21 cellular contexts compared by ENCODE assay signal in the genomic region with DNA sequence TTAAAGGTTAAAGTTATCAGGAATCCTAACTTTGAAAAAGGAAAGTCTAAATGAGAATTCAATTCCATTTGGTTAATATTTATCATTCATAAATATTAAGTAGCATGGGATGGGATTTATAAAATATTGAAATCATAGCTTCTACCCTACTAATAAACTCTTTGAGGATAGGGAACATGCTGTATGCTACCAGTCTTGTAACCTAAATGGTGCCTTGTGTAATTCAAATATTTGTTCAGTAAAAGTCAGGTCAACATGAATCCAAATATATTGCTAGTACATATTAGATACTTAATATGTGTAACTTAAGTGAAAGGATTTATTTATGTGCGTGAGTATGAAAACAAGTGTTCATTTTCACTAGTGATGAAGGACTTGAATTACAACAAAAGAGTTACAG.
DNase-seq lines count a peak whose midpoint lies in the region; ATAC-seq, FAIRE-seq and TF ChIP-seq lines count a peak whose summit lies in the region.
"Had no signal": no experiment of that assay in that cellular context is flagged by ENCODE, and none has a peak within 500 bp of the region (broad histone marks: within the 10 kb centered on the region; RNA-seq: fewer than 3 reads in every experiment).

No MANE protein-coding gene starts in this region.

- H3K9ac ChIP-seq in liver (ENCODE audit: low read depth in 1 of 2, low read length in 2 of 2) (no peak overlapping the region), HepG2 (ENCODE audit: insufficient read depth, low read depth, low read length) (no peak overlapping the region)
- H3K9ac ChIP-seq: BLaER1 treated with 17β-estradiol and CSF1 and Interleukin-3, amounts not matched to agents 10 nM and 100 nM had no signal

- BruUV-seq in HepG2 (replicated peaks; lab: Mats Ljungman, UMichigan): no TSS peak

- H4K20me1 ChIP-seq in HepG2 (ENCODE audit: insufficient read depth, low read length): no peaks in the 10 kb centered on the region
- H4K20me1 ChIP-seq: BLaER1 treated with 17β-estradiol and CSF1 and Interleukin-3, amounts not matched to agents 10 nM and 100 nM had no signal

- FAIRE-seq in HepG2 (lab: Jason Lieb, UNC) (no peak), TTC549 (lab: Jason Lieb, UNC) (peak; percentile 26)
- FAIRE-seq: A549, D721Med, G401.6, GM12891, GM19239 had no signal

- TF ChIP-seq CTCF in liver (IDR thresholded peaks at IDR 0.05; ENCODE audit: low read depth, low read length, missing input control) (no peak), HepG2 (CRISPR knock-in tag; IDR thresholded peaks at IDR 0.05) (no peak)

- H3K79me2 ChIP-seq in HepG2 (ENCODE audit: insufficient read depth, low read length): no peaks in the 10 kb centered on the region

- CTCF ChIA-PET in HepG2 (lab: Yijun Ruan, JAX; ENCODE audit: low intra/inter-chr PET ratio, low total read pairs): no interaction called here

- H2AFZ ChIP-seq in HepG2 (ENCODE audit: low read length): no peak overlapping the region

- H3K4me2 ChIP-seq in HepG2 (ENCODE audit: low read depth, low read length): no peak overlapping the region
- H3K4me2 ChIP-seq: A549; BLaER1 treated with 17β-estradiol and CSF1 and Interleukin-3, amounts not matched to agents 10 nM and 100 nM had no signal

- 52% methylated on average over 1 of the region's 1 CpG for WGBS in liver
- 97% methylated on average over 1 of the region's 1 CpG for WGBS in HepG2 (ENCODE audit: low lambda C conversion rate)

- intact Hi-C loops in HepG2 (cut with micrococcal nuclease; ENCODE audit: unreplicated experiment): no loop called here

- H3K4me1 ChIP-seq in liver (ENCODE audit: control insufficient read depth in 4 of 4, insufficient read depth in 4 of 4, low read length in 3 of 4) (peaks cover 0 to 2% (median under 1%) of the 10 kb centered on the region in 4 donors), HepG2 (ENCODE audit: insufficient read depth, low read length) (peaks cover 11% of the 10 kb centered on the region; the same call in 1 of the 2 replicates)
- H3K4me1 ChIP-seq: A549; BLaER1 treated with 17β-estradiol and CSF1 and Interleukin-3, amounts not matched to agents 10 nM and 100 nM had no signal

- DNase-seq in HepG2 (ENCODE audit: low spot score) (no peak), left lobe of liver (ENCODE audit: low spot score) (no peak), NCI-H2029 (lab: John Stamatoyannopoulos, UW) (no peak), NCI-H1694 treated with DMSO at 0.1 percent for 48 hours (lab: John Stamatoyannopoulos, UW) (no peak)
- no peak for DNase-seq in effector CD4-positive, alpha-beta T cell
- DNase-seq: AML-193; Caco-2; Calu3; CD4-positive, alpha-beta T cell; CD8-positive, alpha-beta T cell; DMS79 treated with DMSO at 0.1 percent for 48 hours; GF-D8 had no signal

- H3K4me3 ChIP-seq in liver (ENCODE audit: low read depth in 1 of 3, low read length in 3 of 3) (no peak overlapping the region), HepG2 (replicated peaks in 1 of 3; ENCODE audit: insufficient read depth in 1 of 3, low read depth in 2 of 3, low read length in 3 of 3) (no peak overlapping the region)
- H3K4me3 ChIP-seq: A549; BLaER1 treated with 17β-estradiol and CSF1 and Interleukin-3, amounts not matched to agents 10 nM and 100 nM had no signal

- H3K9me3 ChIP-seq in liver (ENCODE audit: control insufficient read depth in 4 of 4, low read length in 3 of 4) (no peaks in the 10 kb centered on the region), HepG2 (ENCODE audit: low read length) (no peaks in the 10 kb centered on the region)
- H3K9me3 ChIP-seq: A549; BLaER1 treated with 17β-estradiol and CSF1 and Interleukin-3, amounts not matched to agents 10 nM and 100 nM; Caco-2 had no signal

- TF ChIP-seq POLR2A in HepG2 (IDR thresholded peaks at IDR 0.05; ENCODE audit: insufficient read depth in 1 of 2, low read depth in 2 of 2, low read length in 2 of 2): no peak

- ATAC-seq in HepG2 (no peak), left lobe of liver (peak; percentile 61)
- ATAC-seq: A549; CD8-positive, alpha-beta T cell had no signal

- POLR2A ChIA-PET in HepG2 (lab: Yijun Ruan, JAX): no interaction called here

- H3K36me3 ChIP-seq in liver (ENCODE audit: control insufficient read depth in 4 of 4, insufficient read depth in 3 of 4, low read depth in 1 of 4, low read length in 3 of 4) (no peaks in the 10 kb centered on the region), HepG2 (replicated peaks in 1 of 2; ENCODE audit: control insufficient read depth in 1 of 2, insufficient read depth in 2 of 2, low read length in 2 of 2) (no peaks in the 10 kb centered on the region)
- H3K36me3 ChIP-seq: BLaER1 treated with 17β-estradiol and CSF1 and Interleukin-3, amounts not matched to agents 10 nM and 100 nM had no signal

- no peak for TF ChIP-seq RAD21 in liver (IDR thresholded peaks at IDR 0.05)
- TF ChIP-seq RAD21 in HepG2 (CRISPR knock-in tag; IDR thresholded peaks at IDR 0.05): no peak

- TF ChIP-seq EP300 in HepG2 (IDR thresholded peaks at IDR 0.05; ENCODE audit: low read depth in 2 of 2, low read length in 2 of 2): no peak
- no peak for TF ChIP-seq EP300 in HepG2 (CRISPR knock-in tag; IDR thresholded peaks at IDR 0.05; ENCODE audit: borderline replicate concordance)

- in situ Hi-C loops in HepG2 (cut with HindIII; ENCODE audit: extremely low pct_ligation_motif_present, low pct_unique_long_range_greater_than_20kb): no loop called here

- H3K27ac ChIP-seq in liver (ENCODE audit: low read depth in 1 of 2, low read length in 2 of 2): no peak overlapping the region
- no peak overlapping the region for H3K27ac ChIP-seq in HepG2 (ENCODE audit: extremely low read length, insufficient read depth, low read length)
- H3K27ac ChIP-seq: A549; BLaER1 treated with 17β-estradiol and CSF1 and Interleukin-3, amounts not matched to agents 10 nM and 100 nM; C4-2B had no signal

- no peaks in the 10 kb centered on the region for H3K27me3 ChIP-seq in liver (ENCODE audit: control insufficient read depth in 4 of 4, insufficient read depth in 4 of 4, low read length in 3 of 4)
- no peaks in the 10 kb centered on the region; a peak in 1 of 5 replicates for H3K27me3 ChIP-seq in HepG2 (ENCODE audit: control insufficient read depth in 1 of 2, insufficient read depth in 2 of 2, low read length in 2 of 2)
- H3K27me3 ChIP-seq: BLaER1 treated with 17β-estradiol and CSF1 and Interleukin-3, amounts not matched to agents 10 nM and 100 nM had no signal

TF ChIP-seq in liver, 16 proteins besides CTCF, POLR2A, EP300 and RAD21 (continues in another document):
- TF ChIP-seq, protein P1, sequence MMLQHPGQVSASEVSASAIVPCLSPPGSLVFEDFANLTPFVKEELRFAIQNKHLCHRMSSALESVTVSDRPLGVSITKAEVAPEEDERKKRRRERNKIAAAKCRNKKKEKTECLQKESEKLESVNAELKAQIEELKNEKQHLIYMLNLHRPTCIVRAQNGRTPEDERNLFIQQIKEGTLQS (IDR thresholded peaks at IDR 0.05): no peak
- TF ChIP-seq NR2F2 (IDR thresholded peaks at IDR 0.05) (no peak), HNF4G (IDR thresholded peaks at IDR 0.05) (no peak), EGR1 (IDR thresholded peaks at IDR 0.05; ENCODE audit: low read depth in 2 of 2) (no peak), SP1 (IDR thresholded peaks at IDR 0.05) (no peak), HNF4A (conservative IDR thresholded peaks at IDR 0.05) (no peak)

TF ChIP-seq in HepG2, 621 proteins besides CTCF, POLR2A, EP300 and RAD21 (continues in another document):
- no peak for TF ChIP-seq CHD2 (IDR thresholded peaks at IDR 0.05; ENCODE audit: low read depth, low read length)
- no peak for TF ChIP-seq POGZ (CRISPR knock-in tag; IDR thresholded peaks at IDR 0.05)
- TF ChIP-seq, protein P2, sequence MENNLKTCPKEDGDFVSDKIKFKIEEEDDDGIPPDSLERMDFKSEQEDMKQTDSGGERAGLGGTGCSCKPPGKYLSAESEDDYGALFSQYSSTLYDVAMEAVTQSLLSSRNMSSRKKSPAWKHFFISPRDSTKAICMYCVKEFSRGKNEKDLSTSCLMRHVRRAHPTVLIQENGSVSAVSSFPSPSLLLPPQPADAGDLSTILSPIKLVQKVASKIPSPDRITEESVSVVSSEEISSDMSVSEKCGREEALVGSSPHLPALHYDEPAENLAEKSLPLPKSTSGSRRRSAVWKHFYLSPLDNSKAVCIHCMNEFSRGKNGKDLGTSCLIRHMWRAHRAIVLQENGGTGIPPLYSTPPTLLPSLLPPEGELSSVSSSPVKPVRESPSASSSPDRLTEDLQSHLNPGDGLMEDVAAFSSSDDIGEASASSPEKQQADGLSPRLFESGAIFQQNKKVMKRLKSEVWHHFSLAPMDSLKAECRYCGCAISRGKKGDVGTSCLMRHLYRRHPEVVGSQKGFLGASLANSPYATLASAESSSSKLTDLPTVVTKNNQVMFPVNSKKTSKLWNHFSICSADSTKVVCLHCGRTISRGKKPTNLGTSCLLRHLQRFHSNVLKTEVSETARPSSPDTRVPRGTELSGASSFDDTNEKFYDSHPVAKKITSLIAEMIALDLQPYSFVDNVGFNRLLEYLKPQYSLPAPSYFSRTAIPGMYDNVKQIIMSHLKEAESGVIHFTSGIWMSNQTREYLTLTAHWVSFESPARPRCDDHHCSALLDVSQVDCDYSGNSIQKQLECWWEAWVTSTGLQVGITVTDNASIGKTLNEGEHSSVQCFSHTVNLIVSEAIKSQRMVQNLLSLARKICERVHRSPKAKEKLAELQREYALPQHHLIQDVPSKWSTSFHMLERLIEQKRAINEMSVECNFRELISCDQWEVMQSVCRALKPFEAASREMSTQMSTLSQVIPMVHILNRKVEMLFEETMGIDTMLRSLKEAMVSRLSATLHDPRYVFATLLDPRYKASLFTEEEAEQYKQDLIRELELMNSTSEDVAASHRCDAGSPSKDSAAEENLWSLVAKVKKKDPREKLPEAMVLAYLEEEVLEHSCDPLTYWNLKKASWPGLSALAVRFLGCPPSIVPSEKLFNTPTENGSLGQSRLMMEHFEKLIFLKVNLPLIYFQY (CRISPR knock-in tag; IDR thresholded peaks at IDR 0.05; ENCODE audit: borderline replicate concordance): no peak
- no peak for TF ChIP-seq ZNF350 (CRISPR knock-in tag; IDR thresholded peaks at IDR 0.05; ENCODE audit: borderline replicate concordance, low read depth)
- TF ChIP-seq ZNF747 (CRISPR knock-in tag; IDR thresholded peaks at IDR 0.05; ENCODE audit: borderline replicate concordance): no peak
- no peak for TF ChIP-seq AHR (CRISPR knock-in tag; IDR thresholded peaks at IDR 0.05)
- no peak for TF ChIP-seq SIN3B (IDR thresholded peaks at IDR 0.05; ENCODE audit: low read length)
- no peak for TF ChIP-seq ISL2 (CRISPR knock-in tag; IDR thresholded peaks at IDR 0.05)
- no peak for TF ChIP-seq ZNF616 (CRISPR knock-in tag; IDR thresholded peaks at IDR 0.05; ENCODE audit: low read depth)
- TF ChIP-seq ZIK1 (CRISPR knock-in tag; IDR thresholded peaks at IDR 0.05; ENCODE audit: borderline replicate concordance, low read depth): no peak
- no peak for TF ChIP-seq HNRNPH1 (optimal IDR thresholded peaks at IDR 0.05; ENCODE audit: low read depth, low read length)
- TF ChIP-seq NFE2L2 (IDR thresholded peaks at IDR 0.05; ENCODE audit: low read length): no peak
